1 cellular context compared by ENCODE assay signal in the genomic region with DNA sequence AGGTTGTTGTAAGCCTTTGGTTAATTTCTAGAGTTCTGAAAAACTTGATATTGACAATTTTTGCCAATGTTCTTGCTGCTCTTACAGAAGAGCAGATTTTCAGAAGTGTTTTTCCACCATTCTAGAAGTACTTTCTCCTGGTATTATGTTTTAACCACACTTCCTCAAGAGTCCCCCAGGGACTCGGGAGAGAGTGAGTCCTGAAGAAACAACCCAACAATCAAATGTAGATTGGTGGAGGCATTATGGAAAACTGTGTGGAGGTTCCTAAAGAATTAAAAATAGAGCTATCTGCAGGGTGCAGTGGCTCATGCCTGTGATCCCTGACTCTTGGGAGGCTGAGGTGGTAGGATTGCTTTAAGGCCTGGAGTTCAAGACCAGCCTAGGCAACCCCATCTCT.
TF ChIP-seq lines count a peak whose summit lies in the region.

No MANE protein-coding gene starts in this region.

TF ChIP-seq in GM23338, 12 proteins besides CTCF, POLR2A, EP300 and RAD21 (continued from another document):
- TF ChIP-seq, protein P1, sequence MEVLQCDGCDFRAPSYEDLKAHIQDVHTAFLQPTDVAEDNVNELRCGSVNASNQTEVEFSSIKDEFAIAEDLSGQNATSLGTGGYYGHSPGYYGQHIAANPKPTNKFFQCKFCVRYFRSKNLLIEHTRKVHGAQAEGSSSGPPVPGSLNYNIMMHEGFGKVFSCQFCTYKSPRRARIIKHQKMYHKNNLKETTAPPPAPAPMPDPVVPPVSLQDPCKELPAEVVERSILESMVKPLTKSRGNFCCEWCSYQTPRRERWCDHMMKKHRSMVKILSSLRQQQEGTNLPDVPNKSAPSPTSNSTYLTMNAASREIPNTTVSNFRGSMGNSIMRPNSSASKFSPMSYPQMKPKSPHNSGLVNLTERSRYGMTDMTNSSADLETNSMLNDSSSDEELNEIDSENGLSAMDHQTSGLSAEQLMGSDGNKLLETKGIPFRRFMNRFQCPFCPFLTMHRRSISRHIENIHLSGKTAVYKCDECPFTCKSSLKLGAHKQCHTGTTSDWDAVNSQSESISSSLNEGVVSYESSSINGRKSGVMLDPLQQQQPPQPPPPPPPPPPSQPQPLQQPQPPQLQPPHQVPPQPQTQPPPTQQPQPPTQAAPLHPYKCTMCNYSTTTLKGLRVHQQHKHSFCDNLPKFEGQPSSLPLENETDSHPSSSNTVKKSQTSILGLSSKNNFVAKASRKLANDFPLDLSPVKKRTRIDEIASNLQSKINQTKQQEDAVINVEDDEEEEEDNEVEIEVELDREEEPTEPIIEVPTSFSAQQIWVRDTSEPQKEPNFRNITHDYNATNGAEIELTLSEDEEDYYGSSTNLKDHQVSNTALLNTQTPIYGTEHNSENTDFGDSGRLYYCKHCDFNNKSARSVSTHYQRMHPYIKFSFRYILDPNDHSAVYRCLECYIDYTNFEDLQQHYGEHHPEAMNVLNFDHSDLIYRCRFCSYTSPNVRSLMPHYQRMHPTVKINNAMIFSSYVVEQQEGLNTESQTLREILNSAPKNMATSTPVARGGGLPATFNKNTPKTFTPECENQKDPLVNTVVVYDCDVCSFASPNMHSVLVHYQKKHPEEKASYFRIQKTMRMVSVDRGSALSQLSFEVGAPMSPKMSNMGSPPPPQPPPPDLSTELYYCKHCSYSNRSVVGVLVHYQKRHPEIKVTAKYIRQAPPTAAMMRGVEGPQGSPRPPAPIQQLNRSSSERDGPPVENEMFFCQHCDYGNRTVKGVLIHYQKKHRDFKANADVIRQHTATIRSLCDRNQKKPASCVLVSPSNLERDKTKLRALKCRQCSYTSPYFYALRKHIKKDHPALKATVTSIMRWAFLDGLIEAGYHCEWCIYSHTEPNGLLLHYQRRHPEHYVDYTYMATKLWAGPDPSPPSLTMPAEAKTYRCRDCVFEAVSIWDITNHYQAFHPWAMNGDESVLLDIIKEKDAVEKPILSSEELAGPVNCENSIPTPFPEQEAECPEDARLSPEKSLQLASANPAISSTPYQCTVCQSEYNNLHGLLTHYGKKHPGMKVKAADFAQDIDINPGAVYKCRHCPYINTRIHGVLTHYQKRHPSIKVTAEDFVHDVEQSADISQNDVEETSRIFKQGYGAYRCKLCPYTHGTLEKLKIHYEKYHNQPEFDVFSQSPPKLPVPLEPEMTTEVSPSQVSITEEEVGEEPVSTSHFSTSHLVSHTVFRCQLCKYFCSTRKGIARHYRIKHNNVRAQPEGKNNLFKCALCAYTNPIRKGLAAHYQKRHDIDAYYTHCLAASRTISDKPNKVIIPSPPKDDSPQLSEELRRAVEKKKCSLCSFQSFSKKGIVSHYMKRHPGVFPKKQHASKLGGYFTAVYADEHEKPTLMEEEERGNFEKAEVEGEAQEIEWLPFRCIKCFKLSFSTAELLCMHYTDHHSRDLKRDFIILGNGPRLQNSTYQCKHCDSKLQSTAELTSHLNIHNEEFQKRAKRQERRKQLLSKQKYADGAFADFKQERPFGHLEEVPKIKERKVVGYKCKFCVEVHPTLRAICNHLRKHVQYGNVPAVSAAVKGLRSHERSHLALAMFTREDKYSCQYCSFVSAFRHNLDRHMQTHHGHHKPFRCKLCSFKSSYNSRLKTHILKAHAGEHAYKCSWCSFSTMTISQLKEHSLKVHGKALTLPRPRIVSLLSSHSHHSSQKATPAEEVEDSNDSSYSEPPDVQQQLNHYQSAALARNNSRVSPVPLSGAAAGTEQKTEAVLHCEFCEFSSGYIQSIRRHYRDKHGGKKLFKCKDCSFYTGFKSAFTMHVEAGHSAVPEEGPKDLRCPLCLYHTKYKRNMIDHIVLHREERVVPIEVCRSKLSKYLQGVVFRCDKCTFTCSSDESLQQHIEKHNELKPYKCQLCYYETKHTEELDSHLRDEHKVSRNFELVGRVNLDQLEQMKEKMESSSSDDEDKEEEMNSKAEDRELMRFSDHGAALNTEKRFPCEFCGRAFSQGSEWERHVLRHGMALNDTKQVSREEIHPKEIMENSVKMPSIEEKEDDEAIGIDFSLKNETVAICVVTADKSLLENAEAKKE (CRISPR knock-in tag; IDR thresholded peaks at IDR 0.05) = no peak
- TF ChIP-seq NANOG (IDR thresholded peaks at IDR 0.05; ENCODE audit: borderline replicate concordance) = no peak
- TF ChIP-seq, protein P2, sequence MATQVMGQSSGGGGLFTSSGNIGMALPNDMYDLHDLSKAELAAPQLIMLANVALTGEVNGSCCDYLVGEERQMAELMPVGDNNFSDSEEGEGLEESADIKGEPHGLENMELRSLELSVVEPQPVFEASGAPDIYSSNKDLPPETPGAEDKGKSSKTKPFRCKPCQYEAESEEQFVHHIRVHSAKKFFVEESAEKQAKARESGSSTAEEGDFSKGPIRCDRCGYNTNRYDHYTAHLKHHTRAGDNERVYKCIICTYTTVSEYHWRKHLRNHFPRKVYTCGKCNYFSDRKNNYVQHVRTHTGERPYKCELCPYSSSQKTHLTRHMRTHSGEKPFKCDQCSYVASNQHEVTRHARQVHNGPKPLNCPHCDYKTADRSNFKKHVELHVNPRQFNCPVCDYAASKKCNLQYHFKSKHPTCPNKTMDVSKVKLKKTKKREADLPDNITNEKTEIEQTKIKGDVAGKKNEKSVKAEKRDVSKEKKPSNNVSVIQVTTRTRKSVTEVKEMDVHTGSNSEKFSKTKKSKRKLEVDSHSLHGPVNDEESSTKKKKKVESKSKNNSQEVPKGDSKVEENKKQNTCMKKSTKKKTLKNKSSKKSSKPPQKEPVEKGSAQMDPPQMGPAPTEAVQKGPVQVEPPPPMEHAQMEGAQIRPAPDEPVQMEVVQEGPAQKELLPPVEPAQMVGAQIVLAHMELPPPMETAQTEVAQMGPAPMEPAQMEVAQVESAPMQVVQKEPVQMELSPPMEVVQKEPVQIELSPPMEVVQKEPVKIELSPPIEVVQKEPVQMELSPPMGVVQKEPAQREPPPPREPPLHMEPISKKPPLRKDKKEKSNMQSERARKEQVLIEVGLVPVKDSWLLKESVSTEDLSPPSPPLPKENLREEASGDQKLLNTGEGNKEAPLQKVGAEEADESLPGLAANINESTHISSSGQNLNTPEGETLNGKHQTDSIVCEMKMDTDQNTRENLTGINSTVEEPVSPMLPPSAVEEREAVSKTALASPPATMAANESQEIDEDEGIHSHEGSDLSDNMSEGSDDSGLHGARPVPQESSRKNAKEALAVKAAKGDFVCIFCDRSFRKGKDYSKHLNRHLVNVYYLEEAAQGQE (IDR thresholded peaks at IDR 0.05; ENCODE audit: unreplicated experiment) = no peak
TF ChIP-seq in GM23338: peak in this region for 0.
